Comparison of ENCODE assay signal across 1 cellular context in the genomic region with DNA sequence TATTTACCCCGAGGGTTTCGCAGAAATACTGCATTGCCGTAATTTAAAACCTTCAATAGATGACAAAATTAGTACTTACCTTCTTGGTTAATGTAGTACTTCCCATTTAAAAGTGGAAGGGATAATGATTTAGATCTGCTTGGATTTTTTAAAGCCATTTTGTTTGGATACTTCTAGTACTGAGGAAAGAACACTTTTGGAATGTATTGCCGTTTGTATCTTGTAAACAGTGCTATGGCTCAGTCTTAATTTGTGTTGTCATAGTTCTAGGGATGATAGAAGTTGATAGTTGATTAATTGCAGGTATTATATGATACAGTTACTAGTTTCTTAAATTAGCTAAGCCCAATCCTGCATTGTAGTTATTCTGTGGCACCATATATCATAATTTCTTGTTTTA.
A peak's percentile ranks its signal among the peaks of the same experiment; 100 is the strongest.
TF ChIP-seq lines count a peak whose summit lies in the region.

No MANE protein-coding gene starts in this region.

TF ChIP-seq in K562, 482 proteins besides CTCF, POLR2A, EP300 and RAD21 (continued from another document):
- TF ChIP-seq, protein P1, sequence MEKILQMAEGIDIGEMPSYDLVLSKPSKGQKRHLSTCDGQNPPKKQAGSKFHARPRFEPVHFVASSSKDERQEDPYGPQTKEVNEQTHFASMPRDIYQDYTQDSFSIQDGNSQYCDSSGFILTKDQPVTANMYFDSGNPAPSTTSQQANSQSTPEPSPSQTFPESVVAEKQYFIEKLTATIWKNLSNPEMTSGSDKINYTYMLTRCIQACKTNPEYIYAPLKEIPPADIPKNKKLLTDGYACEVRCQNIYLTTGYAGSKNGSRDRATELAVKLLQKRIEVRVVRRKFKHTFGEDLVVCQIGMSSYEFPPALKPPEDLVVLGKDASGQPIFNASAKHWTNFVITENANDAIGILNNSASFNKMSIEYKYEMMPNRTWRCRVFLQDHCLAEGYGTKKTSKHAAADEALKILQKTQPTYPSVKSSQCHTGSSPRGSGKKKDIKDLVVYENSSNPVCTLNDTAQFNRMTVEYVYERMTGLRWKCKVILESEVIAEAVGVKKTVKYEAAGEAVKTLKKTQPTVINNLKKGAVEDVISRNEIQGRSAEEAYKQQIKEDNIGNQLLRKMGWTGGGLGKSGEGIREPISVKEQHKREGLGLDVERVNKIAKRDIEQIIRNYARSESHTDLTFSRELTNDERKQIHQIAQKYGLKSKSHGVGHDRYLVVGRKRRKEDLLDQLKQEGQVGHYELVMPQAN (IDR thresholded peaks at IDR 0.05; ENCODE audit: borderline replicate concordance): 0 out of 2 replicates have a peak, but pooled peaks have one; percentile 6
- TF ChIP-seq POLR2H (tag; IDR thresholded peaks at IDR 0.05; ENCODE audit: low read depth) (peak; percentile 37; the same call in 1 of the 2 replicates), BRD4 (IDR thresholded peaks at IDR 0.05) (no peak)
